Comparison of ENCODE assay signal across 10 cellular contexts in genomic region chr5:141223112-141223783, GRCh38. TPM values are rescaled to one million over a fixed set of nuclear protein-coding genes. Genes with fewer than 3 reads are reported as not detected.
A peak's percentile ranks its signal among the peaks of the same experiment; 100 is the strongest.
DNase-seq lines count a peak whose midpoint lies in the region; ATAC-seq and TF ChIP-seq lines count a peak whose summit lies in the region.
"Had no signal": no experiment of that assay in that cellular context is flagged by ENCODE, and none has a peak within 500 bp of the region (broad histone marks: within the 10 kb centered on the region; RNA-seq: fewer than 3 reads in every experiment).

TSS of gene PCDHB14 (plus strand) at chr5:141223343. CDS start at chr5:141223506, 163 bp downstream.

- ATAC-seq in stimulated activated naive B cell treated with anti-CD40 and anti-IgM and Interleukin-4, amounts not matched to agents 10 μg/mL and 1 μg/mL and 100 μg/mL, for 72 hours (replicated peaks): no peak
- ATAC-seq in HG02884 (IDR thresholded peaks at IDR 0.05; ENCODE audit: unreplicated experiment) (no peak), GM21526 (IDR thresholded peaks at IDR 0.05; ENCODE audit: low FRiP score, unreplicated experiment) (no peak)

- H3K27me3 ChIP-seq in HUES6 (ENCODE audit: control insufficient read depth, insufficient read depth, low read length): peaks cover 16% of the 10 kb centered on the region; the same call in 1 of the 2 replicates
- H3K27me3 ChIP-seq: right lobe of liver had no signal

- no peaks in the 10 kb centered on the region; the same call in 1 of the 2 replicates for H3K9me3 ChIP-seq in HUES6 (ENCODE audit: control insufficient read depth, insufficient read depth, low read depth, low read length)

- H3K27me3 Mint-ChIP-seq in glutamatergic neuron (ENCODE audit: unreplicated experiment): no peaks in the 10 kb centered on the region
- H3K27me3 Mint-ChIP-seq in stimulated activated naive B cell treated with anti-CD40 and anti-IgM and Interleukin-4, amounts not matched to agents 10 μg/mL and 1 μg/mL and 100 μg/mL, for 72 hours: peaks cover 51 to 77% of the 10 kb centered on the region in 2 donors

- peak within 1 kb of the TSS; percentile 77 for H3K27ac Mint-ChIP-seq in glutamatergic neuron (ENCODE audit: unreplicated experiment)
- no peak within 1 kb of the TSS for H3K27ac Mint-ChIP-seq in stimulated activated naive B cell treated with anti-CD40 and anti-IgM and Interleukin-4, amounts not matched to agents 10 μg/mL and 1 μg/mL and 100 μg/mL, for 72 hours
- H3K27ac Mint-ChIP-seq: T-helper 1 cell treated with Interleukin-12 subunit alpha and Interleukin-12 subunit beta and Interleukin-4 antibody, amounts not matched to agents 30 μg/mL and 1 μg/mL, for 36 hours had no signal

- H3K4me3 Mint-ChIP-seq in glutamatergic neuron (ENCODE audit: unreplicated experiment): peak within 1 kb of the TSS; percentile 76
- H3K4me3 Mint-ChIP-seq in stimulated activated naive B cell treated with anti-CD40 and anti-IgM and Interleukin-4, amounts not matched to agents 10 μg/mL and 1 μg/mL and 100 μg/mL, for 72 hours: peak within 1 kb of the TSS; percentile 20 to 22
- H3K4me3 Mint-ChIP-seq: T-helper 1 cell treated with Interleukin-12 subunit alpha and Interleukin-12 subunit beta and Interleukin-4 antibody, amounts not matched to agents 30 μg/mL and 1 μg/mL, for 36 hours had no signal

- H3K9ac ChIP-seq in HUES6 (ENCODE audit: low read length): peak within 1 kb of the TSS; percentile 14

- peaks cover 2% of the 10 kb centered on the region for H3K4me1 Mint-ChIP-seq in glutamatergic neuron (ENCODE audit: low read depth, unreplicated experiment)
- H3K4me1 Mint-ChIP-seq in stimulated activated naive B cell treated with anti-CD40 and anti-IgM and Interleukin-4, amounts not matched to agents 10 μg/mL and 1 μg/mL and 100 μg/mL, for 72 hours: no peaks in the 10 kb centered on the region

- H3K27ac ChIP-seq in HUES6 (ENCODE audit: low read depth, low read length): no peak within 1 kb of the TSS
- H3K27ac ChIP-seq: right lobe of liver had no signal

- H3K36me3 ChIP-seq in HUES6 (ENCODE audit: control insufficient read depth, insufficient read depth, low read length): no peaks in the 10 kb centered on the region
- H3K36me3 ChIP-seq: right lobe of liver had no signal

- TF ChIP-seq CTCF in glutamatergic neuron (IDR thresholded peaks at IDR 0.05; ENCODE audit: partially characterized antibody, unreplicated experiment): peak; percentile 17

- peak within 1 kb of the TSS; percentile 40 for H3K4me3 ChIP-seq in HUES6 (ENCODE audit: low read depth, low read length)
- H3K4me3 ChIP-seq: right lobe of liver had no signal

- peak; percentile 23 for DNase-seq in COLO829 (ENCODE audit: low spot score)
- peak; percentile 68 for DNase-seq in SHP77 treated with DMSO at 0.1 percent for 48 hours (lab: John Stamatoyannopoulos, UW)
- DNase-seq in glutamatergic neuron: no peak
- no peak for DNase-seq in stimulated activated naive B cell treated with anti-CD40 and anti-IgM and Interleukin-4, amounts not matched to agents 10 μg/mL and 1 μg/mL and 100 μg/mL, for 72 hours
- no peak for DNase-seq in HuH-7.5 (ENCODE audit: low spot score)
- DNase-seq: right lobe of liver had no signal

- peaks cover 4% of the 10 kb centered on the region; the same call in 1 of the 2 replicates for H3K4me1 ChIP-seq in HUES6 (ENCODE audit: control insufficient read depth, insufficient read depth, low read length)
- H3K4me1 ChIP-seq: right lobe of liver had no signal

- peaks cover 13% of the 10 kb centered on the region for H3K9me3 Mint-ChIP-seq in glutamatergic neuron (ENCODE audit: unreplicated experiment)
- H3K9me3 Mint-ChIP-seq in stimulated activated naive B cell treated with anti-CD40 and anti-IgM and Interleukin-4, amounts not matched to agents 10 μg/mL and 1 μg/mL and 100 μg/mL, for 72 hours: peaks cover 9 to 21% of the 10 kb centered on the region in 2 donors

- H3K36me3 Mint-ChIP-seq in glutamatergic neuron (ENCODE audit: unreplicated experiment): peaks cover 35% of the 10 kb centered on the region
- H3K36me3 Mint-ChIP-seq in stimulated activated naive B cell treated with anti-CD40 and anti-IgM and Interleukin-4, amounts not matched to agents 10 μg/mL and 1 μg/mL and 100 μg/mL, for 72 hours: peaks cover 3 to 11% of the 10 kb centered on the region in 2 donors

RNA-seq across cellular contexts. Expression of gene PCDHB14, which starts in this region (rescaled TPM):
- total RNA-seq in glutamatergic neuron (ENCODE audit: unreplicated experiment): 16.5 TPM

Comparison
In these comparisons a context has a peak if more than half of its experiments do, and no peak if none do; other contexts are left out.
1. DNase-seq: peak in COLO829 (single experiment) and SHP77 treated with DMSO at 0.1 percent for 48 hours (single experiment); none in glutamatergic neuron (single experiment), stimulated activated naive B cell treated with anti-CD40 and anti-IgM and Interleukin-4, amounts not matched to agents 10 μg/mL and 1 μg/mL and 100 μg/mL, for 72 hours (single experiment) and HuH-7.5 (single experiment).